In genomic region chr5:17398439-17398838, GRCh38 we compare ENCODE assay signal across 1 cellular context.
TF ChIP-seq lines count a peak whose summit lies in the region.

No MANE protein-coding gene starts in this region.

TF ChIP-seq in WTC11, 78 proteins besides CTCF, POLR2A, EP300 and RAD21 (continued from another document):
- TF ChIP-seq, protein P1, sequence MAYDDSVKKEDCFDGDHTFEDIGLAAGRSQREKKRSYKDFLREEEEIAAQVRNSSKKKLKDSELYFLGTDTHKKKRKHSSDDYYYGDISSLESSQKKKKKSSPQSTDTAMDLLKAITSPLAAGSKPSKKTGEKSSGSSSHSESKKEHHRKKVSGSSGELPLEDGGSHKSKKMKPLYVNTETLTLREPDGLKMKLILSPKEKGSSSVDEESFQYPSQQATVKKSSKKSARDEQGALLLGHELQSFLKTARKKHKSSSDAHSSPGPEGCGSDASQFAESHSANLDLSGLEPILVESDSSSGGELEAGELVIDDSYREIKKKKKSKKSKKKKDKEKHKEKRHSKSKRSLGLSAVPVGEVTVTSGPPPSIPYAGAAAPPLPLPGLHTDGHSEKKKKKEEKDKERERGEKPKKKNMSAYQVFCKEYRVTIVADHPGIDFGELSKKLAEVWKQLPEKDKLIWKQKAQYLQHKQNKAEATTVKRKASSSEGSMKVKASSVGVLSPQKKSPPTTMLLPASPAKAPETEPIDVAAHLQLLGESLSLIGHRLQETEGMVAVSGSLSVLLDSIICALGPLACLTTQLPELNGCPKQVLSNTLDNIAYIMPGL (CRISPR knock-in tag; IDR thresholded peaks at IDR 0.05) = no peak
- TF ChIP-seq USF2 (CRISPR knock-in tag; IDR thresholded peaks at IDR 0.05) = no peak
- TF ChIP-seq, protein P2, sequence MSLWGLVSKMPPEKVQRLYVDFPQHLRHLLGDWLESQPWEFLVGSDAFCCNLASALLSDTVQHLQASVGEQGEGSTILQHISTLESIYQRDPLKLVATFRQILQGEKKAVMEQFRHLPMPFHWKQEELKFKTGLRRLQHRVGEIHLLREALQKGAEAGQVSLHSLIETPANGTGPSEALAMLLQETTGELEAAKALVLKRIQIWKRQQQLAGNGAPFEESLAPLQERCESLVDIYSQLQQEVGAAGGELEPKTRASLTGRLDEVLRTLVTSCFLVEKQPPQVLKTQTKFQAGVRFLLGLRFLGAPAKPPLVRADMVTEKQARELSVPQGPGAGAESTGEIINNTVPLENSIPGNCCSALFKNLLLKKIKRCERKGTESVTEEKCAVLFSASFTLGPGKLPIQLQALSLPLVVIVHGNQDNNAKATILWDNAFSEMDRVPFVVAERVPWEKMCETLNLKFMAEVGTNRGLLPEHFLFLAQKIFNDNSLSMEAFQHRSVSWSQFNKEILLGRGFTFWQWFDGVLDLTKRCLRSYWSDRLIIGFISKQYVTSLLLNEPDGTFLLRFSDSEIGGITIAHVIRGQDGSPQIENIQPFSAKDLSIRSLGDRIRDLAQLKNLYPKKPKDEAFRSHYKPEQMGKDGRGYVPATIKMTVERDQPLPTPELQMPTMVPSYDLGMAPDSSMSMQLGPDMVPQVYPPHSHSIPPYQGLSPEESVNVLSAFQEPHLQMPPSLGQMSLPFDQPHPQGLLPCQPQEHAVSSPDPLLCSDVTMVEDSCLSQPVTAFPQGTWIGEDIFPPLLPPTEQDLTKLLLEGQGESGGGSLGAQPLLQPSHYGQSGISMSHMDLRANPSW (CRISPR knock-in tag; conservative IDR thresholded peaks at IDR 0.05; ENCODE audit: low read depth) = no peak
- TF ChIP-seq OVOL2 (CRISPR knock-in tag; IDR thresholded peaks at IDR 0.05; ENCODE audit: borderline replicate concordance) = no peak
- no peak for TF ChIP-seq SMAD4 (CRISPR knock-in tag; IDR thresholded peaks at IDR 0.05)
